9 cellular contexts compared by ENCODE assay signal in genomic region chr15:55498109-55498938, GRCh38. TPM values are rescaled to one million over a fixed set of nuclear protein-coding genes. Genes with fewer than 3 reads are reported as not detected.
DNase-seq lines count a peak whose midpoint lies in the region; ATAC-seq and TF ChIP-seq lines count a peak whose summit lies in the region.
"Not testable (repeated sequence)": the region's sequence is repeated elsewhere in the genome, so short reads cannot be mapped to it uniquely, and the experiment has no call there.
"Had no signal": no experiment of that assay in that cellular context is flagged by ENCODE, and none has a peak within 500 bp of the region (broad histone marks: within the 10 kb centered on the region; RNA-seq: fewer than 3 reads in every experiment).

No MANE protein-coding gene starts in this region.

- CTCF ChIA-PET in CD4-positive, alpha-beta T cell (lab: Charles Lee) = interaction anchor here (0.7 kb wide), 1 partner anchor 24 kb away, joined by 3 read pairs; no protein-coding TSS in a partner anchor
- CTCF ChIA-PET in activated CD8-positive, alpha-beta T cell treated with anti-CD3 and anti-CD28 coated beads, Interleukin-2, amount 10 ng/mL, durations not matched to agents 7 days and 5 days (lab: Charles Lee) = not testable (repeated sequence)

- H3K27me3 ChIP-seq in CD4-positive, alpha-beta T cell (ENCODE audit: control insufficient read depth, insufficient read depth, low read length) = not testable (repeated sequence)

- peak overlapping the region; percentile 93 for H3K4me3 Mint-ChIP-seq in CD4-positive, alpha-beta T cell
- H3K4me3 Mint-ChIP-seq in activated CD8-positive, alpha-beta T cell treated with anti-CD3 and anti-CD28 coated beads, Interleukin-2, amount 10 ng/mL, durations not matched to agents 7 days and 5 days = peak overlapping the region; percentile 80

- not testable (repeated sequence) for H3K36me3 Mint-ChIP-seq in CD4-positive, alpha-beta T cell (ENCODE audit: low read depth); activated CD8-positive, alpha-beta T cell treated with anti-CD3 and anti-CD28 coated beads, Interleukin-2, amount 10 ng/mL, durations not matched to agents 7 days and 5 days (ENCODE audit: low read depth)

- not testable (repeated sequence) for H3K27me3 Mint-ChIP-seq in CD4-positive, alpha-beta T cell; activated CD8-positive, alpha-beta T cell treated with anti-CD3 and anti-CD28 coated beads, Interleukin-2, amount 10 ng/mL, durations not matched to agents 7 days and 5 days (ENCODE audit: low read depth)

- not testable (repeated sequence) for H3K9me3 ChIP-seq in CD4-positive, alpha-beta T cell (ENCODE audit: control insufficient read depth, low read length)

- H3K9me3 Mint-ChIP-seq in CD4-positive, alpha-beta T cell; activated CD8-positive, alpha-beta T cell treated with anti-CD3 and anti-CD28 coated beads, Interleukin-2, amount 10 ng/mL, durations not matched to agents 7 days and 5 days (ENCODE audit: insufficient read depth): not testable (repeated sequence)

- DNase-seq in CD4-positive, alpha-beta T cell = peak; percentile 51 to 77 (median 66)
- DNase-seq in NCI-H82 treated with DMSO at 0.1 percent for 48 hours (lab: John Stamatoyannopoulos, UW; ENCODE audit: unreplicated experiment) = peak; percentile 71
- peak; percentile 76 for DNase-seq in activated CD8-positive, alpha-beta T cell treated with anti-CD3 and anti-CD28 coated beads, Interleukin-2, amount 10 ng/mL, durations not matched to agents 7 days and 5 days
- peak; percentile 34 for DNase-seq in effector CD8-positive, alpha-beta T cell (lab: John Stamatoyannopoulos, UW)
- DNase-seq in lung microvascular endothelial cell (ENCODE audit: low read depth in 2 of 2) = peak; percentile 82 to 88
- peak; percentile 51 to 76 for DNase-seq in stimulated activated CD4-positive, alpha-beta T cell treated with anti-CD3 and anti-CD28 coated beads, Interleukin-4, amount 100 ng/mL, for 48 hours (ENCODE audit: low read depth in 2 of 2)

- intact Hi-C loops in CD4-positive, alpha-beta T cell (cut with DNase I, micrococcal nuclease) = loop anchor here in 1 of 2 experiments (10.0 kb wide), 1 partner anchor 294 kb away; no protein-coding TSS in a partner anchor

- peak overlapping the region; percentile 83 for H3K27ac Mint-ChIP-seq in CD4-positive, alpha-beta T cell
- peak overlapping the region; percentile 43 for H3K27ac Mint-ChIP-seq in activated CD8-positive, alpha-beta T cell treated with anti-CD3 and anti-CD28 coated beads, Interleukin-2, amount 10 ng/mL, durations not matched to agents 7 days and 5 days

- H3K27ac ChIP-seq in CD4-positive, alpha-beta T cell (ENCODE audit: low read depth, low read length) = not testable (repeated sequence)

- not testable (repeated sequence) for TF ChIP-seq CTCF in CD4-positive, alpha-beta T cell (IDR thresholded peaks at IDR 0.05)

- H3K4me1 Mint-ChIP-seq in CD4-positive, alpha-beta T cell (ENCODE audit: low read depth) = not testable (repeated sequence)
- H3K4me1 Mint-ChIP-seq in activated CD8-positive, alpha-beta T cell treated with anti-CD3 and anti-CD28 coated beads, Interleukin-2, amount 10 ng/mL, durations not matched to agents 7 days and 5 days (ENCODE audit: low read depth) = peaks cover 14% of the 10 kb centered on the region

- POLR2A ChIA-PET in CD4-positive, alpha-beta T cell (lab: Charles Lee); activated CD8-positive, alpha-beta T cell treated with anti-CD3 and anti-CD28 coated beads, Interleukin-2, amount 10 ng/mL, durations not matched to agents 7 days and 5 days (lab: Charles Lee): not testable (repeated sequence)

- peak; percentile 91 for ATAC-seq in CD4-positive, alpha-beta T cell (ENCODE audit: poor library complexity)
- peak; percentile 97 for ATAC-seq in GM19452 (IDR thresholded peaks at IDR 0.05; ENCODE audit: unreplicated experiment)
- ATAC-seq in HG03558 (IDR thresholded peaks at IDR 0.05; ENCODE audit: extremely low read depth, unreplicated experiment) = peak; percentile 96
- ATAC-seq in activated CD8-positive, alpha-beta T cell treated with anti-CD3 and anti-CD28 coated beads, Interleukin-2, amount 10 ng/mL, durations not matched to agents 7 days and 5 days = peak; percentile 93

RNA-seq across cellular contexts. Expression of gene DNAAF4, which starts 9.7 kb away (rescaled TPM):
- total RNA-seq in CD4-positive, alpha-beta T cell = under 1 TPM in 1 of 2 experiments, not detected in 1; 0.16 TPM
- not detected for total RNA-seq in activated CD8-positive, alpha-beta T cell treated with anti-CD3 and anti-CD28 coated beads, Interleukin-2, amount 10 ng/mL, durations not matched to agents 7 days and 5 days
- total RNA-seq in lung microvascular endothelial cell = 0.99 and 1.7 TPM in 2 replicates
- total RNA-seq: T-helper 2 cell treated with Interferon-gamma antibody and Interleukin-4, amounts not matched to agents 100 ng/mL and 5 ng/mL, for 36 hours had no signal

Comparison
In these comparisons a context has a peak if more than half of its experiments do, and no peak if none do; other contexts are left out.
1. DNase-seq: peak in every context shown above with its lines; median percentile 85 in lung microvascular endothelial cell; 76 in activated CD8-positive, alpha-beta T cell treated with anti-CD3 and anti-CD28 coated beads, Interleukin-2, amount 10 ng/mL, durations not matched to agents 7 days and 5 days; 71 in NCI-H82 treated with DMSO at 0.1 percent for 48 hours; 66 in CD4-positive, alpha-beta T cell; 64 in stimulated activated CD4-positive, alpha-beta T cell treated with anti-CD3 and anti-CD28 coated beads, Interleukin-4, amount 100 ng/mL, for 48 hours; 34 in effector CD8-positive, alpha-beta T cell.